Comparison of ENCODE assay signal across 21 cellular contexts in genomic region chr6:166559211-166559610, GRCh38. TPM values are rescaled to one million over a fixed set of nuclear protein-coding genes. Genes with fewer than 3 reads are reported as not detected.
A peak's percentile ranks its signal among the peaks of the same experiment; 100 is the strongest.
DNase-seq lines count a peak whose midpoint lies in the region; ATAC-seq and TF ChIP-seq lines count a peak whose summit lies in the region.
"Had no signal": no experiment of that assay in that cellular context is flagged by ENCODE, and none has a peak within 500 bp of the region (broad histone marks: within the 10 kb centered on the region; RNA-seq: fewer than 3 reads in every experiment).

No MANE protein-coding gene starts in this region.

- no peak for TF ChIP-seq CTCF in psoas muscle (IDR thresholded peaks at IDR 0.05)
- TF ChIP-seq CTCF in PC-9 (conservative IDR thresholded peaks at IDR 0.05) = no peak

- intact Hi-C loops in psoas muscle (cut with DNase I) = loop anchor here (5.0 kb wide), 4 partner anchors 58 to 133 kb away; partner anchors contain the start of gene RPS6KA2 (in 1 of the 2)
- intact Hi-C loops in PC-9 (cut with micrococcal nuclease; ENCODE audit: unreplicated experiment) = no loop called here

- no peaks in the 10 kb centered on the region for H3K36me3 Mint-ChIP-seq in activated CD4-positive, alpha-beta memory T cell treated with anti-CD3 and anti-CD28 coated beads, Interleukin-2, amount 10 ng/mL, durations not matched to agents 7 days and 5 days (ENCODE audit: low read depth)

- POLR2A ChIA-PET in activated CD4-positive, alpha-beta memory T cell treated with anti-CD3 and anti-CD28 coated beads, Interleukin-2, amount 10 ng/mL, durations not matched to agents 7 days and 5 days (lab: Charles Lee) = no interaction called here
- POLR2A ChIA-PET in PC-9 (lab: Charles Lee; ENCODE audit: unreplicated experiment) = no interaction called here

- no peaks in the 10 kb centered on the region for H4K20me1 ChIP-seq in PC-9 (ENCODE audit: insufficient read depth)

- no peaks in the 10 kb centered on the region for H3K27me3 Mint-ChIP-seq in activated CD4-positive, alpha-beta memory T cell treated with anti-CD3 and anti-CD28 coated beads, Interleukin-2, amount 10 ng/mL, durations not matched to agents 7 days and 5 days
- H3K27me3 Mint-ChIP-seq: activated T-helper 17 cell treated with anti-CD3 and anti-CD28 coated beads, Interleukin-2, amount 50 U/mL, for 72 hours had no signal

- H3K4me3 Mint-ChIP-seq in activated CD4-positive, alpha-beta memory T cell treated with anti-CD3 and anti-CD28 coated beads, Interleukin-2, amount 10 ng/mL, durations not matched to agents 7 days and 5 days = no peak overlapping the region
- H3K4me3 Mint-ChIP-seq: activated naive CD8-positive, alpha-beta T cell; activated T-helper 17 cell treated with anti-CD3 and anti-CD28 coated beads, Interleukin-2, amount 50 U/mL, for 72 hours; immature natural killer cell had no signal

- peaks cover 26% of the 10 kb centered on the region for H3F3A ChIP-seq in PC-9 (ENCODE audit: insufficient read depth, low read depth)

- H3K4me2 ChIP-seq in PC-9 = no peak overlapping the region

- no peak overlapping the region for H3K4me3 ChIP-seq in psoas muscle
- no peak overlapping the region for H3K4me3 ChIP-seq in PC-9

- peak overlapping the region; percentile 43 for H3K27ac ChIP-seq in psoas muscle
- no peak overlapping the region for H3K27ac ChIP-seq in PC-9

- H3K9me3 Mint-ChIP-seq in activated CD4-positive, alpha-beta memory T cell treated with anti-CD3 and anti-CD28 coated beads, Interleukin-2, amount 10 ng/mL, durations not matched to agents 7 days and 5 days = no peaks in the 10 kb centered on the region

- DNase-seq in EL (peak; percentile 26), amniotic epithelial cell (ENCODE audit: low read depth) (peak; percentile 20), fibroblast of gingiva (ENCODE audit: low read depth) (peak; percentile 76), psoas muscle (no peak), NCI-H2081 (lab: John Stamatoyannopoulos, UW) (no peak), PC-9 (no peak)
- DNase-seq in activated CD4-positive, alpha-beta memory T cell treated with anti-CD3 and anti-CD28 coated beads, Interleukin-2, amount 10 ng/mL, durations not matched to agents 7 days and 5 days = no peak
- DNase-seq: activated CD4-positive, alpha-beta T cell treated with anti-CD3 and anti-CD28 coated beads for 48 hours; effector CD8-positive, alpha-beta T cell; immature natural killer cell; NCI-H1048; NCI-H1930; NCI-H82; PC-3; posterior cingulate gyrus; SIG-M5; substantia nigra; T-helper 1 cell had no signal

- H3K4me1 Mint-ChIP-seq in activated CD4-positive, alpha-beta memory T cell treated with anti-CD3 and anti-CD28 coated beads, Interleukin-2, amount 10 ng/mL, durations not matched to agents 7 days and 5 days = peaks cover 9% of the 10 kb centered on the region
- H3K4me1 Mint-ChIP-seq: activated T-helper 17 cell treated with anti-CD3 and anti-CD28 coated beads, Interleukin-2, amount 50 U/mL, for 72 hours had no signal

- ATAC-seq in psoas muscle = no peak
- no peak for ATAC-seq in activated CD4-positive, CD25-positive, alpha-beta regulatory T cell treated with anti-CD3 and anti-CD28 coated beads, Interleukin-2, amount 50 U/mL, for 24 hours
- ATAC-seq: activated T-helper 17 cell treated with anti-CD3 and anti-CD28 coated beads, Interleukin-2, amount 50 U/mL, for 72 hours; PC-3 had no signal

- BruUV-seq in PC-9 (replicated peaks; lab: Mats Ljungman, UMichigan) = no TSS peak

- H2AFZ ChIP-seq in PC-9 = no peak overlapping the region

- no peak overlapping the region for H3K27ac Mint-ChIP-seq in activated CD4-positive, alpha-beta memory T cell treated with anti-CD3 and anti-CD28 coated beads, Interleukin-2, amount 10 ng/mL, durations not matched to agents 7 days and 5 days
- H3K27ac Mint-ChIP-seq: activated naive CD8-positive, alpha-beta T cell; activated T-helper 17 cell treated with anti-CD3 and anti-CD28 coated beads, Interleukin-2, amount 50 U/mL, for 72 hours; immature natural killer cell had no signal

- 70 to 86% (median 80%) methylated on average over 5 of the region's 5 CpGs for WGBS in psoas muscle, 3 donors

- peaks cover 7% of the 10 kb centered on the region; the same call in 1 of the 2 replicates for H3K79me2 ChIP-seq in PC-9 (ENCODE audit: low read depth)

- H3K9me3 ChIP-seq in psoas muscle = no peaks in the 10 kb centered on the region
- no peaks in the 10 kb centered on the region for H3K9me3 ChIP-seq in PC-9 (ENCODE audit: insufficient read depth, low read depth)

- no peaks in the 10 kb centered on the region for H3K36me3 ChIP-seq in psoas muscle (ENCODE audit: insufficient read depth in 1 of 2, low read depth in 1 of 2)
- no peaks in the 10 kb centered on the region for H3K36me3 ChIP-seq in PC-9 (ENCODE audit: low read depth)

- H3K27me3 ChIP-seq in psoas muscle (ENCODE audit: insufficient read depth in 3 of 3, low read length in 2 of 3) (no peaks in the 10 kb centered on the region), PC-9 (ENCODE audit: insufficient read depth, low read depth) (no peaks in the 10 kb centered on the region)

- H3K4me1 ChIP-seq in psoas muscle (peaks cover 60% of the 10 kb centered on the region), PC-9 (replicated peaks; ENCODE audit: insufficient read depth) (peaks cover 34% of the 10 kb centered on the region)

- no peaks in the 10 kb centered on the region for H3K9me2 ChIP-seq in PC-9 (ENCODE audit: insufficient read depth)

- CTCF ChIA-PET in activated CD4-positive, alpha-beta memory T cell treated with anti-CD3 and anti-CD28 coated beads, Interleukin-2, amount 10 ng/mL, durations not matched to agents 7 days and 5 days (lab: Charles Lee) = no interaction called here
- CTCF ChIA-PET in PC-9 (lab: Charles Lee) = no interaction called here

RNA-seq across cellular contexts. Expression of gene RAMACL, which starts 27.3 kb away (rescaled TPM):
- total RNA-seq in psoas muscle (1 to 10 TPM in 1 of 4 donors, under 1 TPM in 3; 0.17 to 1.3 (median 0.72) TPM), PC-9 (2021) (0.52 and 0.73 TPM in 2 replicates)
- polyA plus RNA-seq in psoas muscle = under 1 TPM; 0.25 to 0.48 (median 0.38) TPM
- total RNA-seq in activated CD4-positive, alpha-beta memory T cell treated with anti-CD3 and anti-CD28 coated beads, Interleukin-2, amount 10 ng/mL, durations not matched to agents 7 days and 5 days = under 1 TPM in 1 of 2 experiments, not detected in 1; 0.23 TPM

Comparison
In these comparisons a context has a peak if more than half of its experiments do, and no peak if none do; other contexts are left out.
1. DNase-seq: peak in EL (single experiment), amniotic epithelial cell (single experiment) and fibroblast of gingiva (single experiment); none in psoas muscle (0 of 2), activated CD4-positive, alpha-beta memory T cell treated with anti-CD3 and anti-CD28 coated beads, Interleukin-2, amount 10 ng/mL, durations not matched to agents 7 days and 5 days (single experiment), NCI-H2081 (0 of 2) and PC-9 (0 of 2).